In the genomic region with DNA sequence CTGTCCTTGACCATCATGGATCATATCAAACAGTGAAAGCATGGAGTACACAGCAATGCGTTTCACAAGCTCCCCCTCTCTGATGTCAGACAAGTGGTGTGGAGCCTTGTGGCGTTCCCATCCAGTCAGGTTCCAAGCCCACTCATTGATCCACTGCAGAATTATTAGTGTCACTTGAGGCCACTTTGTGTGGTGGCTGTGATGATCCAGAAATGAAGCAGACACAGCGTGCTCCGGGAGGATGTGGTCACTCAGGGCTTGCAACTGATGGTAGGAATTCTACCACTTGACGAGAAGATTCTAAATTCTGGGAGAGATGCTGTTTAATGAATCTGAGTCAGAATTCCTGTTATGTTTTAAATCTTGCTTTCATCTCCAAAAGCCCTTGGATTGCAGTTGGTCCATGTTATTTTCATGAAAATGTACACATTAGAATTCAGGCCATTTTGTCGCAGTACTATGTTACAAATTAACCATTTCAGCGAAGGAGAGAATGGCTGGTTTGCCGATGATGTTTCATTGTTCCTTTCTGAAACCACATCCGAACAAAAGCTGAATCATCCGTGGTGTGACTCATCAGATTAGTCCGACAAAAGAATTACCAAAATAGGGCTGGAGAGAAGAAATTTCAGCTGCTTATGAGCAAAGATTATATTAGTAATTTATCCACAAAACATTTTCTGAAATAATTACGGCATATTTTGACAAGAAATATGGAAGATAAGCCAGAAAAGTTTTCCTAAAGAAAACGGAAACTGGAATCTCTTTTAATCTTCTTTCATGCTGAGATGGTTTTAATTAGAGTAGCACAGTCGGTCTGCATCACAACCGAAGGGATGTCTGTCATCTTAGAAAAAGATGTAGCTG, we compare ENCODE assay signal across 10 cellular contexts. TPM values are rescaled to one million over a fixed set of nuclear protein-coding genes. Genes with fewer than 3 reads are reported as not detected.
DNase-seq lines count a peak whose midpoint lies in the region; ATAC-seq lines count a peak whose summit lies in the region.
"Had no signal": no experiment of that assay in that cellular context is flagged by ENCODE, and none has a peak within 500 bp of the region (broad histone marks: within the 10 kb centered on the region; RNA-seq: fewer than 3 reads in every experiment).

No MANE protein-coding gene starts in this region.

- no peaks in the 10 kb centered on the region for H3K36me3 ChIP-seq in HUES64 (ENCODE audit: insufficient read depth, low read length)
- H3K36me3 ChIP-seq in adipocyte (ENCODE audit: control insufficient read depth, insufficient read depth, low read length, severe bottlenecking), result no peaks in the 10 kb centered on the region

- H3K4me3 ChIP-seq in HUES64 (ENCODE audit: low read length) (no peak overlapping the region), adipocyte (ENCODE audit: low read length) (peak overlapping the region; percentile 46)

- WGBS in HUES64, result 89% methylated on average over 14 of the region's 15 CpGs

- H3K27ac ChIP-seq in HUES64 (ENCODE audit: low read depth, low read length), result peak overlapping the region; percentile 36

- no peak for ATAC-seq in HG02571 (IDR thresholded peaks at IDR 0.05; ENCODE audit: unreplicated experiment)
- no peak for ATAC-seq in GM21723 (IDR thresholded peaks at IDR 0.05; ENCODE audit: unreplicated experiment)

- H3K9me3 ChIP-seq in HUES64 (ENCODE audit: insufficient read depth, low read depth, low read length) (no peaks in the 10 kb centered on the region), adipocyte (ENCODE audit: control insufficient read depth, low read length) (no peaks in the 10 kb centered on the region)

- DNase-seq in AG08395 (ENCODE audit: low spot score), result peak; percentile 70
- DNase-seq in adipocyte (ENCODE audit: low read depth), result peak; percentile 85
- DNase-seq in iris pigment epithelial cell (ENCODE audit: low read depth), result peak; percentile 89
- no peak for DNase-seq in Kasumi-1 (lab: John Stamatoyannopoulos, UW)
- DNase-seq in D341Med (ENCODE audit: low spot score), result no peak
- DNase-seq: activated gamma-delta T cell, NCI-H1694 had no signal

- H3K27me3 ChIP-seq in HUES64 (ENCODE audit: insufficient read depth, low read length), result no peaks in the 10 kb centered on the region
- H3K27me3 ChIP-seq in adipocyte (replicated peaks; ENCODE audit: control insufficient read depth, insufficient read depth, low read length), result no peaks in the 10 kb centered on the region

- H3K4me1 ChIP-seq in HUES64 (ENCODE audit: insufficient read depth, low read length) (peaks cover 30% of the 10 kb centered on the region), adipocyte (ENCODE audit: control insufficient read depth, insufficient read depth, low read length) (peaks cover 25% of the 10 kb centered on the region)

- H3K9ac ChIP-seq in HUES64 (ENCODE audit: low read depth, low read length), result no peak overlapping the region
- peak overlapping the region; percentile 70 for H3K9ac ChIP-seq in adipocyte (ENCODE audit: low read length)

RNA-seq across cellular contexts. Expression of gene INSYN2A, which starts 48.1 kb away (rescaled TPM):
- 0.10 TPM for polyA plus RNA-seq in HUES64 (2013, experiment 1 of 2)
- 0.13 TPM for polyA plus RNA-seq in HUES64 (2013, experiment 2 of 2)

Comparison
In these comparisons a context has a peak if more than half of its experiments do, and no peak if none do; other contexts are left out.
1. DNase-seq: peak in AG08395 (single experiment), adipocyte (single experiment) and iris pigment epithelial cell (single experiment); none in Kasumi-1 (0 of 2) and D341Med (single experiment).